Comparison of ENCODE assay signal across 1 cellular context in the genomic region with DNA sequence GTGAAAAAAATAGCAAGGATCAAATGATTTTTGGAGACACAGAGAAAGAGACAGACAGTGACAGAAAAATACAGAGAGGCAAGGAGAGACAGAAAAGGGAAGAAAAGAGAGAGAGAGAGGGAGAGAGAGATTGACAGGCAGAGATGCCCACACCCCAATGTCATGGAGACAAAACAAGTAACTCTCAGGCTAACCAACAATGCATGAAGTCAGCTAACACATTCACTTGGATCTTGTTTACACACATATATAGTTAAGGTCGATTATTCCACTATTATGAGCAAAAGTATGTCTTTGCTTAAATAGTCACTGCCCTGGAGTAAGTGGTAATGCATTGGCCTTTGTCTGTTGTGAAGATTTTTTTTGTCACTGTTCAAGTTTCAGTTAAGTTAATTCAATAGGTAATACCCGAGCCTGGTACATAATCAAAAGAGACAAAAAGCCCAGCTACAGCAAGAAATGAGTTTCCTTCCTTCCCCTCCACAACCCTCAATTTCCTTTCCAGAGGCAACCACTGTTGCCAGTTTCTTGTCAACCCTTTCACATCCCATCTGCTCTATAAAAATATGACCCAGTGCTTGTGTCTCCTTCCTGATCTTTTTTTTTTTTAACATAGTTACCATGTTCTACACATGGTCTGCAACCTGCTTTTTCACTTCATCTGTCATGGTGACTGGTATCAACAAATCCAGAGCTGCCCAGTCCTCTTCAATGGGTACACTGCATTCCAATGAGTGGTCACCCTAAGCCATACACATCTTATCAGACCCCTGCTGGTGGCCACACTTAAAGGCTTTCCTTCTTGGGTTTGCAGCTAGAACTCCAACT.
TF ChIP-seq lines count a peak whose summit lies in the region.

No MANE protein-coding gene starts in this region.

TF ChIP-seq in GM23338, 12 proteins besides CTCF, POLR2A, EP300 and RAD21 (continued from another document):
- TF ChIP-seq, protein P1, sequence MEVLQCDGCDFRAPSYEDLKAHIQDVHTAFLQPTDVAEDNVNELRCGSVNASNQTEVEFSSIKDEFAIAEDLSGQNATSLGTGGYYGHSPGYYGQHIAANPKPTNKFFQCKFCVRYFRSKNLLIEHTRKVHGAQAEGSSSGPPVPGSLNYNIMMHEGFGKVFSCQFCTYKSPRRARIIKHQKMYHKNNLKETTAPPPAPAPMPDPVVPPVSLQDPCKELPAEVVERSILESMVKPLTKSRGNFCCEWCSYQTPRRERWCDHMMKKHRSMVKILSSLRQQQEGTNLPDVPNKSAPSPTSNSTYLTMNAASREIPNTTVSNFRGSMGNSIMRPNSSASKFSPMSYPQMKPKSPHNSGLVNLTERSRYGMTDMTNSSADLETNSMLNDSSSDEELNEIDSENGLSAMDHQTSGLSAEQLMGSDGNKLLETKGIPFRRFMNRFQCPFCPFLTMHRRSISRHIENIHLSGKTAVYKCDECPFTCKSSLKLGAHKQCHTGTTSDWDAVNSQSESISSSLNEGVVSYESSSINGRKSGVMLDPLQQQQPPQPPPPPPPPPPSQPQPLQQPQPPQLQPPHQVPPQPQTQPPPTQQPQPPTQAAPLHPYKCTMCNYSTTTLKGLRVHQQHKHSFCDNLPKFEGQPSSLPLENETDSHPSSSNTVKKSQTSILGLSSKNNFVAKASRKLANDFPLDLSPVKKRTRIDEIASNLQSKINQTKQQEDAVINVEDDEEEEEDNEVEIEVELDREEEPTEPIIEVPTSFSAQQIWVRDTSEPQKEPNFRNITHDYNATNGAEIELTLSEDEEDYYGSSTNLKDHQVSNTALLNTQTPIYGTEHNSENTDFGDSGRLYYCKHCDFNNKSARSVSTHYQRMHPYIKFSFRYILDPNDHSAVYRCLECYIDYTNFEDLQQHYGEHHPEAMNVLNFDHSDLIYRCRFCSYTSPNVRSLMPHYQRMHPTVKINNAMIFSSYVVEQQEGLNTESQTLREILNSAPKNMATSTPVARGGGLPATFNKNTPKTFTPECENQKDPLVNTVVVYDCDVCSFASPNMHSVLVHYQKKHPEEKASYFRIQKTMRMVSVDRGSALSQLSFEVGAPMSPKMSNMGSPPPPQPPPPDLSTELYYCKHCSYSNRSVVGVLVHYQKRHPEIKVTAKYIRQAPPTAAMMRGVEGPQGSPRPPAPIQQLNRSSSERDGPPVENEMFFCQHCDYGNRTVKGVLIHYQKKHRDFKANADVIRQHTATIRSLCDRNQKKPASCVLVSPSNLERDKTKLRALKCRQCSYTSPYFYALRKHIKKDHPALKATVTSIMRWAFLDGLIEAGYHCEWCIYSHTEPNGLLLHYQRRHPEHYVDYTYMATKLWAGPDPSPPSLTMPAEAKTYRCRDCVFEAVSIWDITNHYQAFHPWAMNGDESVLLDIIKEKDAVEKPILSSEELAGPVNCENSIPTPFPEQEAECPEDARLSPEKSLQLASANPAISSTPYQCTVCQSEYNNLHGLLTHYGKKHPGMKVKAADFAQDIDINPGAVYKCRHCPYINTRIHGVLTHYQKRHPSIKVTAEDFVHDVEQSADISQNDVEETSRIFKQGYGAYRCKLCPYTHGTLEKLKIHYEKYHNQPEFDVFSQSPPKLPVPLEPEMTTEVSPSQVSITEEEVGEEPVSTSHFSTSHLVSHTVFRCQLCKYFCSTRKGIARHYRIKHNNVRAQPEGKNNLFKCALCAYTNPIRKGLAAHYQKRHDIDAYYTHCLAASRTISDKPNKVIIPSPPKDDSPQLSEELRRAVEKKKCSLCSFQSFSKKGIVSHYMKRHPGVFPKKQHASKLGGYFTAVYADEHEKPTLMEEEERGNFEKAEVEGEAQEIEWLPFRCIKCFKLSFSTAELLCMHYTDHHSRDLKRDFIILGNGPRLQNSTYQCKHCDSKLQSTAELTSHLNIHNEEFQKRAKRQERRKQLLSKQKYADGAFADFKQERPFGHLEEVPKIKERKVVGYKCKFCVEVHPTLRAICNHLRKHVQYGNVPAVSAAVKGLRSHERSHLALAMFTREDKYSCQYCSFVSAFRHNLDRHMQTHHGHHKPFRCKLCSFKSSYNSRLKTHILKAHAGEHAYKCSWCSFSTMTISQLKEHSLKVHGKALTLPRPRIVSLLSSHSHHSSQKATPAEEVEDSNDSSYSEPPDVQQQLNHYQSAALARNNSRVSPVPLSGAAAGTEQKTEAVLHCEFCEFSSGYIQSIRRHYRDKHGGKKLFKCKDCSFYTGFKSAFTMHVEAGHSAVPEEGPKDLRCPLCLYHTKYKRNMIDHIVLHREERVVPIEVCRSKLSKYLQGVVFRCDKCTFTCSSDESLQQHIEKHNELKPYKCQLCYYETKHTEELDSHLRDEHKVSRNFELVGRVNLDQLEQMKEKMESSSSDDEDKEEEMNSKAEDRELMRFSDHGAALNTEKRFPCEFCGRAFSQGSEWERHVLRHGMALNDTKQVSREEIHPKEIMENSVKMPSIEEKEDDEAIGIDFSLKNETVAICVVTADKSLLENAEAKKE (CRISPR knock-in tag; IDR thresholded peaks at IDR 0.05) = no peak
- no peak for TF ChIP-seq EZH2 (IDR thresholded peaks at IDR 0.05; ENCODE audit: low read depth, unreplicated experiment)
- no peak for TF ChIP-seq ZNF114 (CRISPR knock-in tag; IDR thresholded peaks at IDR 0.05)
TF ChIP-seq in GM23338: peak in this region for 0.
